15 cellular contexts compared by ENCODE assay signal in the genomic region with DNA sequence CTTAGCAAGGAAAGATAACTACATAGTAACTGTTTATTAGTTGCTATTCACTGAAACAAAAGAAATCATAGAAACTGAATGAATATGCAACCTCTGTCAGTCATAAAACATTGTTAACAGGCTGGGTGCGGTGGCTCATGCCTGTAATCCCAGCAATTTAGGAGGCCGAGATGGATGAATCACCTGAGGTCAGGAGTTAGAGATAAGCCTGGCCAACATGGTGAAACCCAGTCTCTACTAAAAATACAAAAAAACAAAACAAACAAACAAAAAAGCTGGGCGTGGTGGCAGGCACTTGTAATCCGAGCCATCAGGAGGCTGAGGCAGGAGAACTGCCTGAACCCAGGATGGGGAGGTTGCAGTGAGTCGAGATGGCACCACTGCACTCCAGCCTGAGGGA. TPM values are rescaled to one million over a fixed set of nuclear protein-coding genes. Genes with fewer than 3 reads are reported as not detected.
"Had no signal": no experiment of that assay in that cellular context is flagged by ENCODE, and none has a peak within 500 bp of the region (broad histone marks: within the 10 kb centered on the region; RNA-seq: fewer than 3 reads in every experiment).

No MANE protein-coding gene starts in this region.

- H3K36me3 Mint-ChIP-seq: naive B cell had no signal

- H3K36me3 ChIP-seq: ascending aorta, cardiac muscle cell, left lung, thoracic aorta had no signal

- H3K4me1 Mint-ChIP-seq: activated naive CD8-positive, alpha-beta T cell treated with anti-CD3 and anti-CD28 coated beads, Interleukin-2, amount 50 U/mL, for 24 hours; activated T-helper 17 cell treated with anti-CD3 and anti-CD28 coated beads, Interleukin-2, amount 50 U/mL, for 72 hours; naive B cell had no signal

- H3K27ac ChIP-seq: ascending aorta, cardiac muscle cell, left lung, parathyroid adenoma, thoracic aorta had no signal

- H3K4me3 Mint-ChIP-seq: activated naive CD8-positive, alpha-beta T cell treated with anti-CD3 and anti-CD28 coated beads, Interleukin-2, amount 50 U/mL, for 24 hours; activated T-helper 17 cell treated with anti-CD3 and anti-CD28 coated beads, Interleukin-2, amount 50 U/mL, for 72 hours; naive B cell had no signal

- H3K9me3 ChIP-seq: ascending aorta, left lung, thoracic aorta had no signal

- H3K4me1 ChIP-seq: ascending aorta, left lung, parathyroid adenoma had no signal

- H3K27me3 ChIP-seq: ascending aorta, cardiac muscle cell, left lung had no signal

- H3K9ac ChIP-seq: parathyroid adenoma had no signal

- H2AFZ ChIP-seq: parathyroid adenoma had no signal

- H3K4me3 ChIP-seq: ascending aorta, cardiac muscle cell, left lung, thoracic aorta had no signal

- H3K27ac Mint-ChIP-seq: activated naive CD8-positive, alpha-beta T cell treated with anti-CD3 and anti-CD28 coated beads, Interleukin-2, amount 50 U/mL, for 24 hours; activated T-helper 17 cell treated with anti-CD3 and anti-CD28 coated beads, Interleukin-2, amount 50 U/mL, for 72 hours had no signal

- FAIRE-seq: keratinocyte had no signal

- H3K9me3 Mint-ChIP-seq: activated naive CD8-positive, alpha-beta T cell treated with anti-CD3 and anti-CD28 coated beads, Interleukin-2, amount 50 U/mL, for 24 hours; activated T-helper 17 cell treated with anti-CD3 and anti-CD28 coated beads, Interleukin-2, amount 50 U/mL, for 72 hours had no signal

- ATAC-seq: activated CD4-positive, CD25-positive, alpha-beta regulatory T cell treated with anti-CD3 and anti-CD28 coated beads, Interleukin-2, amount 50 U/mL, for 24 hours; activated naive CD8-positive, alpha-beta T cell treated with anti-CD3 and anti-CD28 coated beads, Interleukin-2, amount 50 U/mL, for 24 hours; activated T-helper 17 cell treated with anti-CD3 and anti-CD28 coated beads, Interleukin-2, amount 50 U/mL, for 72 hours; left lung had no signal

- H3K27me3 Mint-ChIP-seq: activated naive CD8-positive, alpha-beta T cell treated with anti-CD3 and anti-CD28 coated beads, Interleukin-2, amount 50 U/mL, for 24 hours; activated T-helper 17 cell treated with anti-CD3 and anti-CD28 coated beads, Interleukin-2, amount 50 U/mL, for 72 hours; naive B cell had no signal

- H3K79me2 ChIP-seq: parathyroid adenoma had no signal

- DNase-seq: activated CD4-positive, alpha-beta T cell treated with anti-CD3 and anti-CD28 coated beads, Interleukin-2, amount 50 U/mL, for 1 hour; activated naive CD4-positive, alpha-beta T cell treated with Interleukin-2 at 50 U/mL for 16 hours; activated naive CD8-positive, alpha-beta T cell treated with anti-CD3 and anti-CD28 coated beads, Interleukin-2, amount 50 U/mL, for 24 hours; erythroblast; naive B cell; stimulated activated CD4-positive, alpha-beta T cell treated with anti-CD3 and anti-CD28 coated beads, Interleukin-12 subunit alpha, Interleukin-12 subunit beta, amount 100 ng/mL, for 4 hours; stimulated activated CD4-positive, alpha-beta T cell treated with anti-CD3 and anti-CD28 coated beads, Interleukin-2, amount 100 ng/mL, for 24 hours had no signal

RNA-seq across cellular contexts. Expression of a gene that starts 44.1 kb away (rescaled TPM):
- total RNA-seq: ascending aorta, thoracic aorta had no signal
